Comparison of ENCODE assay signal across 9 cellular contexts in the genomic region with DNA sequence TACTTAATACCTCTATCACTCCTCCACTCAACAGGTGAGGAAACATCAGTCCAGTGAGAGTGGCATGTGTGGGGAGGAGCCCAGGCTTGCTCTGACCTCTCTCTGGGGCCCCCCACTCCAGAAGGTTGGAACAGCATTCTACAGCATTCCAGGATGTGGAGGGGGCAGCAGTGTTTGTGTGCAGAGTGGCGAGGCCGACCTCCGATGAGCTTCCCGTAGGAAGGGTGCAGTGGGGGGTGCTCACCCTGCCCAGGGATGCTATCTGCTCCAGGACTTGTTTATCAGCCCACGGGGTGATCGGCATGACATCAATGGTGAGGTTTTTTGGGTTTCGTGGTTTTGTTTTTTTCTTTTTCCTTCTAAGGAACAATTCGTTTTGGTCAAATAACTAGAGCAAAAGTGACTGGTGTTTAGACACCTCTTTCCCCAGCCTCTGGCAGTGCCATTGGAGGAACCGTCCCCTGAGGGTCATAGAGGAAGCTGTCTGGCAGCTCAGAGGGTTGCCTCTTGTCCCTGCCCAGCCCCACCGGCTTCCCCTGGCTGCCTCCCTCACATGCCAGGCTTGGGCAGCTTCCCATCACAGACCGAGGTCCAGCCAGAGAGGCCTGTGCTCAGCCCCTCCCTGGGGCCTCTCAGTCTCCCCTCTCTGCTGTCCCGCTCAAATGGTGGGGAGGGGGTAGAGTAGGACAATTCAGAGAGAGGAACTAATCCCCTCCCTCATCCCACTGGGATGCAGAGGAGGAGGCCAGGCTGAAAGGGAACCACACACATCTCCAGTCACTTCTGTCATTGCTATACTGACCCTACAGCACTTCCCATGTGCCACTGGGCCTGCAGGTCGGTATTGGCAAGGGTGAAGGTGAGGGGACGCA.
DNase-seq lines count a peak whose midpoint lies in the region; ATAC-seq and TF ChIP-seq lines count a peak whose summit lies in the region.
"Had no signal": no experiment of that assay in that cellular context is flagged by ENCODE, and none has a peak within 500 bp of the region (broad histone marks: within the 10 kb centered on the region; RNA-seq: fewer than 3 reads in every experiment).

No MANE protein-coding gene starts in this region.

- CTCF ChIA-PET in mammary epithelial cell (lab: Charles Lee; ENCODE audit: low non-redundant PET): no interaction called here

- H3K27ac ChIP-seq in mammary epithelial cell (ENCODE audit: insufficient read depth, low read depth, low read length): peak overlapping the region; percentile 89

- no peaks in the 10 kb centered on the region for H3K36me3 ChIP-seq in mammary epithelial cell (ENCODE audit: insufficient read depth, low read length)

- no peaks in the 10 kb centered on the region for H3K9me3 Mint-ChIP-seq in naive B cell

- intact Hi-C loops in mammary epithelial cell (cut with micrococcal nuclease): loop anchor here (2.0 to 10.0 kb wide), 3 partner anchors 183 to 412 kb away; no protein-coding TSS in a partner anchor

- TF ChIP-seq CTCF in NB4 (IDR thresholded peaks at IDR 0.05; ENCODE audit: low read depth, low read length) (no peak), mammary epithelial cell (conservative IDR thresholded peaks at IDR 0.05 in 1 of 2, IDR thresholded peaks at IDR 0.05 in 1 of 2; ENCODE audit: extremely low read depth in 1 of 2, insufficient read depth in 1 of 2, low read depth in 1 of 2, low read length in 2 of 2) (no peak)

- dilution Hi-C loops in mammary epithelial cell (cut with HindIII; ENCODE audit: low sequenced_read_pairs): no loop called here

- ATAC-seq in naive B cell (ENCODE audit: low read depth in 2 of 2) (peak; percentile 7 to 15), GM18867 (IDR thresholded peaks at IDR 0.05; ENCODE audit: unreplicated experiment) (no peak), HG03571 (IDR thresholded peaks at IDR 0.05; ENCODE audit: unreplicated experiment) (no peak)

- in situ Hi-C loops in mammary epithelial cell (cut with MboI; ENCODE audit: low sequenced_read_pairs in 2 of 2): no loop called here

- peaks cover 33% of the 10 kb centered on the region for H3K4me1 ChIP-seq in mammary epithelial cell (ENCODE audit: insufficient read depth, low read length)

- peak overlapping the region; percentile 10 to 85 (median 78) for H3K4me3 Mint-ChIP-seq in naive B cell

- no TSS peak for BruUV-seq in mammary epithelial cell (replicated peaks; lab: Mats Ljungman, UMichigan)

- H3K4me3 ChIP-seq in NB4 (ENCODE audit: low read depth, low read length) (no peak overlapping the region), mammary epithelial cell (replicated peaks in 1 of 3; ENCODE audit: insufficient read depth in 1 of 3, low read depth in 2 of 3, low read length in 3 of 3) (no peak overlapping the region)

- no peaks in the 10 kb centered on the region for H4K20me1 ChIP-seq in mammary epithelial cell (ENCODE audit: insufficient read depth, low read length)

- peaks cover 80 to 93% (median 93%) of the 10 kb centered on the region in 3 donors for H3K4me1 Mint-ChIP-seq in naive B cell

- H3K27me3 Mint-ChIP-seq in naive B cell: no peaks in the 10 kb centered on the region

- DNase-seq in AML-193 (lab: John Stamatoyannopoulos, UW): peak; percentile 73
- peak; percentile 91 for DNase-seq in NB4 (ENCODE audit: low read depth)
- DNase-seq in mammary epithelial cell: no peak
- DNase-seq in naive B cell: peak; percentile 69
- DNase-seq in mesenteric fat pad (ENCODE audit: low spot score): no peak
- DNase-seq in NK-92 (lab: John Stamatoyannopoulos, UW; ENCODE audit: unreplicated experiment): no peak
- DNase-seq: DMS153 had no signal

- H3K36me3 Mint-ChIP-seq in naive B cell: no peaks in the 10 kb centered on the region

- H3K27me3 ChIP-seq in mammary epithelial cell (ENCODE audit: insufficient read depth, low read length): no peaks in the 10 kb centered on the region

- WGBS in mammary epithelial cell (ENCODE audit: low coverage, missing lambda C conversion rate): 67% methylated on average over 14 of the region's 14 CpGs

- H3K9ac ChIP-seq in mammary epithelial cell (ENCODE audit: insufficient read depth, low read length): no peak overlapping the region

- H3K4me2 ChIP-seq in mammary epithelial cell (ENCODE audit: insufficient read depth, low read depth, low read length): no peak overlapping the region

- H3K79me2 ChIP-seq in mammary epithelial cell (ENCODE audit: insufficient read depth, low read length): no peaks in the 10 kb centered on the region

- H2AFZ ChIP-seq in mammary epithelial cell (ENCODE audit: low read depth, low read length): no peak overlapping the region

- H3K27ac Mint-ChIP-seq in naive B cell: peak overlapping the region; percentile 52 to 100 (median 98)

- H3K9me3 ChIP-seq in mammary epithelial cell (replicated peaks; ENCODE audit: insufficient read depth, low read length): no peaks in the 10 kb centered on the region

- TF ChIP-seq POLR2A in NB4 (IDR thresholded peaks at IDR 0.05; ENCODE audit: extremely low read depth, insufficient read length): no peak

Comparison
In these comparisons a context has a peak if more than half of its experiments do, and no peak if none do; other contexts are left out.
1. DNase-seq: peak in AML-193 (2 of 2), NB4 (single experiment) and naive B cell (single experiment); none in mammary epithelial cell (single experiment), mesenteric fat pad (single experiment) and NK-92 (single experiment).
2. ATAC-seq: peak in naive B cell (2 of 2); none in GM18867 (single experiment) and HG03571 (single experiment).